Comparison of ENCODE assay signal across 25 cellular contexts in the genomic region with DNA sequence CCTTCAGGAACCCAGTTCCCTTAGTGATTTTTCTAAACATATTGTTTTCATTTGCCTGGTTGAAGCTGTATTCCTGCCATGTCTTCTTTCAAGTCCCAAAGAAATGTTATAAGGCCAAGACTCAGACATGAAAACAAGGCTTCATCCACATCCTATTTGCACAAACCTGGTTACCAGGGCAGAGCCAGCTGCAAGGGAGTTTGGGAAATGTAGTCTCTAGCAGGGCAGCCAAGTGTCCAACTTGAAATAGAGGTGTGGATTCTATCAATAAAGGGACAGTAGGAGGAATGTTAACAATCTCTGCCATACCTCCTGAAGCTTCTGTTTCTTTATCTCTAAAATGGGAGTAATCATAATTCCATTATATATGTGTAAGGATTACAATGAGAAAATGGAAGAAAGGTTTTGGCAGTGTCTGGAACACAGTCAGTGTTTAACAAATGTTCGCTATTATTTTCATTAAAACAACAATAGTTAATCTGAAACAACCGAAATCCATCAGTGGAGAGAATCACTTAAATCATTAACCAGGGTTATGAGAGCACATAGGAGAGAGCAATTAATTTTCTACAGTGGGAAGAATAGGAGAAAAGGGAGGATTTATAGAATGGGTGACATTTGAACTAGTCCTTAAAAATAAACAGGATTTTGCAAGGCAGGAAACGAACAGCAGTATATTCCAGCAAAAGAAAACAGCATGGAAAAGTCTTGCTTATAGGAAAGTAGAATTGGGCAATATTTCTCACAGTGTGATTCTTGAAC. TPM values are rescaled to one million over a fixed set of nuclear protein-coding genes. Genes with fewer than 3 reads are reported as not detected.
DNase-seq lines count a peak whose midpoint lies in the region; ATAC-seq and TF ChIP-seq lines count a peak whose summit lies in the region.
"Had no signal": no experiment of that assay in that cellular context is flagged by ENCODE, and none has a peak within 500 bp of the region (broad histone marks: within the 10 kb centered on the region; RNA-seq: fewer than 3 reads in every experiment).

No MANE protein-coding gene starts in this region.

- DNase-seq in Caki2 (ENCODE audit: low read depth), result peak; percentile 49
- DNase-seq in choroid plexus epithelial cell (ENCODE audit: low read depth), result peak; percentile 13
- peak; percentile 41 for DNase-seq in left kidney (ENCODE audit: low read depth, low spot score)
- DNase-seq in renal cortical epithelial cell (ENCODE audit: low read depth), result peak; percentile 91
- DNase-seq in NCI-H524 treated with DMSO at 0.1 percent for 48 hours (lab: John Stamatoyannopoulos, UW), result no peak
- DNase-seq: AML-193; CD4-positive, alpha-beta T cell; DMS53; IMR-90; KG1; MG63; NCI-H1417; NCI-H1694; NCI-H2029 treated with DMSO at 0.1 percent for 48 hours; NCI-H510A; NCI-H748 treated with DMSO at 0.1 percent for 48 hours; NK-92 treated with Interleukin-12 subunit alpha and Interleukin-12 subunit beta, amount 100 ng/mL, for 24 hours; PC-9; SJCRH30 had no signal

- ATAC-seq in GM21381 (IDR thresholded peaks at IDR 0.05; ENCODE audit: unreplicated experiment) (no peak), GM21825 (IDR thresholded peaks at IDR 0.05; ENCODE audit: unreplicated experiment) (no peak)
- ATAC-seq: HCT116, Right ventricle myocardium inferior, SK-N-SH treated with all-trans-retinoic acid at 6 μM for 48 hours had no signal

- TF ChIP-seq CTCF in choroid plexus epithelial cell (conservative IDR thresholded peaks at IDR 0.05; ENCODE audit: low read depth, low read length), result no peak

- in situ Hi-C loops in Caki2 (cut with HindIII; ENCODE audit: low pct_unique_long_range_greater_than_20kb, low sequenced_read_pairs), result no loop called here

- H3K4me3 ChIP-seq in choroid plexus epithelial cell (ENCODE audit: low read depth, low read length), result no peak overlapping the region
- H3K4me3 ChIP-seq: BLaER1 treated with 17β-estradiol and CSF1 and Interleukin-3, amounts not matched to agents 10 nM and 100 nM; MG63; PC-9; SJCRH30 had no signal

RNA-seq across cellular contexts. Expression of a gene that starts 56.4 kb away (rescaled TPM):
- total RNA-seq in Caki2 (2014; rRNA removed; shearing (Covaris generic); ENCODE audit: low replicate concordance), result 9.6 and 22.4 TPM in 2 replicates
- 18.2 and 27.5 TPM in 2 replicates for total RNA-seq in renal cortical epithelial cell

RNA-seq across cellular contexts. Expression of a gene that starts 56.5 kb away (rescaled TPM):
- 16.1 and 18.2 TPM in 2 replicates for total RNA-seq in Caki2 (2014; rRNA removed; shearing (Covaris generic); ENCODE audit: low replicate concordance)
- 33.0 and 36.3 TPM in 2 replicates for total RNA-seq in renal cortical epithelial cell
